In the genomic region with DNA sequence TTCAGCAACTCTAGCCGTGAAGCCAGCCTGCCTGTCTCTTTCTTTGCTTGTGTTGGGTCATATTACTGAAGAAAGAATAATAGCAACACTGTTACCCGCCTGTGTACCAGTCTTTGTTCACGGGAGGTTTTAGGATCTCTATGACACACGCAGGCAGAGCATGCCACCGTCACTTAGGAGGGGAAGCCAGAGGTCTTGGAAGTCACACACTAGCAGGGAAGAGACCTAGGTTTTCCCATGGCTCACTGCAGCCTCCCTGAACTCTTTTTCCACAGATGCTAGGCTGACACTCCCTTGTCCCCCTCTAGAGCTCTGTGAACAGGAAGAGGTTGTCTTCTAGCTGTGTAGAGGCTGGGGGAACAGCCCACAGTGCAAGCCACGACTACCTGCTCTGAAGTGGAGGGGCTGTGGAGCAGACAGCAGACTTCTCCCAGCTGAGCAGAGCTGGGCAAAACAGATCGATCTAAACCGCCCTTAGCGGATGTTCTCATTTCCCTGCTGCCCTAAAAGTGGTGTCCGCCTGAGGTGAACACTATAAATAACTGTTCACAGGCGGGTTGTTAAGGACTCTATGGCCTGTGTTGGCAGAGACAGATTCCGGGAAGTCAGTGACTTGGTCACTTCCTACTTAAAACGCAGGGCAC, we compare ENCODE assay signal across 8 cellular contexts.
A peak's percentile ranks its signal among the peaks of the same experiment; 100 is the strongest.
DNase-seq lines count a peak whose midpoint lies in the region; ATAC-seq and TF ChIP-seq lines count a peak whose summit lies in the region.

No MANE protein-coding gene starts in this region.

- H3K4me3 ChIP-seq in NT2/D1 (ENCODE audit: insufficient read length, low read depth) (no peak overlapping the region), MG63 (no peak overlapping the region), PC-3 (ENCODE audit: low read length) (no peak overlapping the region)

- H3K4me1 ChIP-seq in NT2/D1 (ENCODE audit: insufficient read depth, insufficient read length): peaks cover 26% of the 10 kb centered on the region
- no peaks in the 10 kb centered on the region for H3K4me1 ChIP-seq in PC-3 (ENCODE audit: insufficient read depth, low read length)

- H3K9me3 ChIP-seq in NT2/D1 (ENCODE audit: insufficient read depth, low read length): no peaks in the 10 kb centered on the region
- H3K9me3 ChIP-seq in MG63: no peaks in the 10 kb centered on the region
- no peaks in the 10 kb centered on the region for H3K9me3 ChIP-seq in PC-3 (ENCODE audit: low read length)

- no peaks in the 10 kb centered on the region for H3K9me2 ChIP-seq in PC-3 (replicated peaks; ENCODE audit: low read length)

- intact Hi-C loops in PC-3 (cut with micrococcal nuclease): no loop called here

- H3K27me3 ChIP-seq in NT2/D1 (ENCODE audit: insufficient read depth, insufficient read length) (no peaks in the 10 kb centered on the region), MG63 (no peaks in the 10 kb centered on the region), PC-3 (ENCODE audit: low read length) (peaks cover 83% of the 10 kb centered on the region)

- no peaks in the 10 kb centered on the region for H4K20me1 ChIP-seq in PC-3 (ENCODE audit: low read length)

- ATAC-seq in esophagus mucosa: peak; percentile 45
- ATAC-seq in GM21390 (IDR thresholded peaks at IDR 0.05; ENCODE audit: unreplicated experiment): no peak
- ATAC-seq in PC-3: no peak

- no peaks in the 10 kb centered on the region for H3F3A ChIP-seq in PC-3 (ENCODE audit: low read length, unreplicated experiment)

- no peak overlapping the region for H3K4me2 ChIP-seq in PC-3 (ENCODE audit: low read length)

- H3K36me3 ChIP-seq in NT2/D1 (ENCODE audit: insufficient read depth, insufficient read length, low read length): no peaks in the 10 kb centered on the region
- no peaks in the 10 kb centered on the region for H3K36me3 ChIP-seq in MG63
- no peaks in the 10 kb centered on the region for H3K36me3 ChIP-seq in PC-3 (ENCODE audit: low read depth, low read length)

- H3K9ac ChIP-seq in NT2/D1 (ENCODE audit: insufficient read length, low read depth) (peak overlapping the region; percentile 8), PC-3 (ENCODE audit: low read length) (no peak overlapping the region)

- no TSS peak for BruUV-seq in PC-3 (replicated peaks; lab: Mats Ljungman, UMichigan)

- H3K79me2 ChIP-seq in PC-3 (ENCODE audit: low read length): no peaks in the 10 kb centered on the region

- no peak overlapping the region for H3K27ac ChIP-seq in PC-3 (ENCODE audit: low read length)

- no peak overlapping the region for H2AFZ ChIP-seq in PC-3 (ENCODE audit: low read length)

- CTCF ChIA-PET in PC-3 (lab: Charles Lee): no interaction called here

- no peak for TF ChIP-seq CTCF in PC-3 (conservative IDR thresholded peaks at IDR 0.05; ENCODE audit: low read depth, low read length)

- peak; percentile 29 for DNase-seq in ELF-1 (ENCODE audit: low read depth, low spot score)
- no peak for DNase-seq in NT2/D1 (ENCODE audit: low read depth, low spot score)
- peak; percentile 30 for DNase-seq in putamen (ENCODE audit: low spot score)
- DNase-seq in OCI-M1 (lab: John Stamatoyannopoulos, UW): no peak
- no peak for DNase-seq in MG63
- DNase-seq in PC-3: no peak

- POLR2A ChIA-PET in PC-3 (lab: Charles Lee; ENCODE audit: unreplicated experiment): no interaction called here

Comparison
In these comparisons a context has a peak if more than half of its experiments do, and no peak if none do; other contexts are left out.
1. DNase-seq: peak in ELF-1 (single experiment) and putamen (single experiment); none in NT2/D1 (single experiment), OCI-M1 (single experiment), MG63 (single experiment) and PC-3 (single experiment).